ENCODE assay signal across 21 cellular contexts in the genomic region with DNA sequence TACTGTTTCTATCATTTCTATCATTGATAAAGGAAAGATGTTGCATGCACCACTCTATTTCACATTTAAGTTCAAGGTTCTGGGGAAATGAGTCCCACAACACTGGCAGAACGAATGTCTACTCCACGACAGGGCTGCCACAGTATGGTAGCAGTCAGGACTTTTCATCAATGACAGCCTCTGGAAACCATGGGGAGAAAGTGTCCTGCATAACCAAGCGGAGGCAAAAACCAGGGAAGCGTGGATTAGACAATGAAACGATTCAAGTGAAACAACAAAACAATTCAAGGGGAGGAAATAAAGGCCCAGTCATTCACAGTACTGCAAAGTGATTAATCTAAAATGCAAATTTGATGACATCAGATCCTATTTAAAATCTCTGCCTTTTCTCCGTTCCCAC.
DNase-seq lines count a peak whose midpoint lies in the region.
"Had no signal": no experiment of that assay in that cellular context is flagged by ENCODE, and none has a peak within 500 bp of the region (broad histone marks: within the 10 kb centered on the region; RNA-seq: fewer than 3 reads in every experiment).

No MANE protein-coding gene starts in this region.

- in situ Hi-C loops in SK-MEL-5 (cut with HindIII; ENCODE audit: low pct_unique_long_range_greater_than_20kb, low sequenced_read_pairs) = no loop called here

- peak; percentile 47 for DNase-seq in SK-MEL-5 (ENCODE audit: low read depth, low spot score)
- peak; percentile 66 for DNase-seq in foreskin melanocyte
- peak; percentile 96 for DNase-seq in medulla oblongata (ENCODE audit: extremely low spot score)
- DNase-seq in putamen (ENCODE audit: low spot score) = peak; percentile 95
- no peak for DNase-seq in dermis blood vessel endothelial cell
- DNase-seq in stimulated activated CD4-positive, alpha-beta T cell treated with anti-CD3 and anti-CD28 coated beads, Interleukin-4, amount 100 ng/mL, for 1 hour = no peak
- DNase-seq in GM19238 (ENCODE audit: insufficient read length, low spot score) = no peak
- DNase-seq in DMS153 (lab: John Stamatoyannopoulos, UW) = no peak
- DNase-seq: Calu3; CD8-positive, alpha-beta T cell; DMS53; EL; HFFc6; IMR-90; NCI-H1417; NCI-H187; NCI-H2107; NCI-H510A; NCI-H748 treated with DMSO at 0.1 percent for 48 hours; NK-92 treated with Interleukin-12 subunit alpha and Interleukin-12 subunit beta, amount 100 ng/mL, for 24 hours; Peyer's patch had no signal

Comparison
In these comparisons a context has a peak if more than half of its experiments do, and no peak if none do; other contexts are left out.
1. DNase-seq: peak in SK-MEL-5 (single experiment), foreskin melanocyte (single experiment), medulla oblongata (single experiment) and putamen (single experiment); none in dermis blood vessel endothelial cell (single experiment), stimulated activated CD4-positive, alpha-beta T cell treated with anti-CD3 and anti-CD28 coated beads, Interleukin-4, amount 100 ng/mL, for 1 hour (single experiment), GM19238 (single experiment) and DMS153 (single experiment).